ENCODE assay signal across 24 cellular contexts in genomic region chr7:120320218-120320961, GRCh38. TPM values are rescaled to one million over a fixed set of nuclear protein-coding genes. Genes with fewer than 3 reads are reported as not detected.
"Had no signal": no experiment of that assay in that cellular context is flagged by ENCODE, and none has a peak within 500 bp of the region (broad histone marks: within the 10 kb centered on the region; RNA-seq: fewer than 3 reads in every experiment).

No MANE protein-coding gene starts in this region.

- H3K4me3 ChIP-seq: left ventricle myocardium inferior, ovary, psoas muscle, right atrium auricular region, thyroid gland, upper lobe of right lung had no signal

- H3K27me3 ChIP-seq: neutrophil, ovary, right atrium auricular region, thyroid gland, upper lobe of right lung had no signal

- H3K9me3 ChIP-seq: neutrophil, ovary, psoas muscle, right atrium auricular region, thyroid gland, upper lobe of right lung had no signal

- H3K36me3 ChIP-seq: left ventricle myocardium inferior, neutrophil, ovary, right atrium auricular region, thyroid gland, upper lobe of right lung had no signal

- ATAC-seq: esophagus mucosa, natural killer cell, psoas muscle, upper lobe of right lung had no signal

- H3K4me1 ChIP-seq: left ventricle myocardium inferior, psoas muscle, right atrium auricular region, thyroid gland, upper lobe of right lung had no signal

- FAIRE-seq: astrocyte had no signal

- DNase-seq: activated B cell treated with CpG ODN at 0.5 μM for 24 hours; activated CD4-positive, alpha-beta memory T cell treated with anti-CD3 and anti-CD28 coated beads for 36 hours; activated CD4-positive, alpha-beta T cell treated with anti-CD3 and anti-CD28 coated beads for 4 hours; activated naive CD4-positive, alpha-beta T cell treated with Interleukin-2 at 50 U/mL for 16 hours; activated naive CD8-positive, alpha-beta T cell treated with anti-CD3 and anti-CD28 coated beads for 36 hours; activated T-cell treated with anti-CD3 and anti-CD28 coated beads, Interleukin-2, amount 50 U/mL, for 48 hours; central memory CD4-positive, alpha-beta T cell; effector memory CD4-positive, alpha-beta T cell; hippocampal formation; kidney glomerular epithelial cell; left ventricle myocardium inferior; mammary epithelial cell; natural killer cell; ovary; psoas muscle; stimulated activated CD4-positive, alpha-beta T cell treated with anti-CD3 and anti-CD28 coated beads, Interleukin-12 subunit alpha, Interleukin-12 subunit beta, amount 100 ng/mL, for 4 hours; substantia nigra; T1000; thyroid gland; upper lobe of right lung had no signal

RNA-seq across cellular contexts. Expression of gene KCND2, which starts 47.4 kb away (rescaled TPM):
- total RNA-seq: activated B cell treated with CpG ODN at 0.5 μM for 24 hours; activated CD4-positive, alpha-beta memory T cell treated with anti-CD3 and anti-CD28 coated beads for 36 hours; activated naive CD8-positive, alpha-beta T cell treated with anti-CD3 and anti-CD28 coated beads for 36 hours; esophagus mucosa; left ventricle myocardium inferior; natural killer cell had no signal
